In the genomic region with DNA sequence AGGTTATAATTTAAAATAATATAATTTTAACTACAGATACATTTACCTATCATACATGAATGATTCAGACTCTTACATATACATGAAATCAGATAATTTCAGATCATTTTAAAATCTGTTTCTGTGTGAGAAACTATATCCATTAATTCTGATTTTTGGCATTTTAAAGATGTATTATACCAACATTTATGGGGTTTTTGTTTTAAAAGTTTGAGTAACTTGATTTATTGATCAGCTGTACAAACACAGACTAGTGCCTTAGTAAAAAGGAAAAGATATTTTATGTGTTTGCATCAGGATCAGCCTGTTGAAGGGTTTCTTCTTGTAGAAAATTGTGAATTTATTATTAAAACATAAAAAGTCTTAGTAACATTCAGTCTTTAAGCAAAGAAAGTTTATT, we compare ENCODE assay signal across 18 cellular contexts. TPM values are rescaled to one million over a fixed set of nuclear protein-coding genes. Genes with fewer than 3 reads are reported as not detected.
DNase-seq lines count a peak whose midpoint lies in the region; ATAC-seq, FAIRE-seq and TF ChIP-seq lines count a peak whose summit lies in the region.
"Had no signal": no experiment of that assay in that cellular context is flagged by ENCODE, and none has a peak within 500 bp of the region (broad histone marks: within the 10 kb centered on the region; RNA-seq: fewer than 3 reads in every experiment).

No MANE protein-coding gene starts in this region.

- no peaks in the 10 kb centered on the region for H3K27me3 ChIP-seq in DND-41 (ENCODE audit: insufficient read depth, low read length, poor library complexity)
- H3K27me3 ChIP-seq: BE2C had no signal

- H3K4me1 Mint-ChIP-seq in activated naive CD8-positive, alpha-beta T cell treated with anti-CD3 and anti-CD28 coated beads, Interleukin-2, amount 50 U/mL, for 24 hours = peaks cover 2% of the 10 kb centered on the region

- H3K36me3 Mint-ChIP-seq in activated naive CD8-positive, alpha-beta T cell treated with anti-CD3 and anti-CD28 coated beads, Interleukin-2, amount 50 U/mL, for 24 hours (ENCODE audit: low read depth) = peaks cover 17% of the 10 kb centered on the region

- H3K4me1 ChIP-seq in DND-41 (ENCODE audit: insufficient read depth, low read length) = peaks cover 30% of the 10 kb centered on the region
- H3K4me1 ChIP-seq: BE2C had no signal

- no peak overlapping the region for H3K4me2 ChIP-seq in DND-41 (ENCODE audit: insufficient read depth, low read length)

- no peak for TF ChIP-seq CTCF in DND-41 (IDR thresholded peaks at IDR 0.05; ENCODE audit: borderline replicate concordance, extremely low read depth, low read length, poor library complexity, severe bottlenecking)

- peak overlapping the region; percentile 68 for H3K27ac ChIP-seq in DND-41 (ENCODE audit: low read length)
- peak overlapping the region; percentile 45 for H3K27ac ChIP-seq in KOPT-K1 (ENCODE audit: low read depth, low read length, poor library complexity, severe bottlenecking)

- no peak for DNase-seq in DND-41
- no peak for DNase-seq in frontal cortex (ENCODE audit: low spot score in 2 of 2)
- DNase-seq in activated naive CD8-positive, alpha-beta T cell treated with anti-CD3 and anti-CD28 coated beads, Interleukin-2, amount 50 U/mL, for 24 hours = no peak
- DNase-seq in NCI-H187 (lab: John Stamatoyannopoulos, UW) = no peak
- no peak for DNase-seq in T-helper 9 cell
- DNase-seq in globus pallidus (ENCODE audit: low spot score) = no peak
- DNase-seq: ACHN; BE2C; C1 segment of cervical spinal cord; CD4-positive, CD25-positive, alpha-beta regulatory T cell; CD8-positive, alpha-beta memory T cell; COR-L47; GF-D8; GOT3; H7 had no signal

- H3K27ac Mint-ChIP-seq in activated naive CD8-positive, alpha-beta T cell treated with anti-CD3 and anti-CD28 coated beads, Interleukin-2, amount 50 U/mL, for 24 hours = no peak overlapping the region
- H3K27ac Mint-ChIP-seq: CD4-positive, CD25-positive, alpha-beta regulatory T cell; CD8-positive, alpha-beta memory T cell had no signal

- H3K4me3 Mint-ChIP-seq in activated naive CD8-positive, alpha-beta T cell treated with anti-CD3 and anti-CD28 coated beads, Interleukin-2, amount 50 U/mL, for 24 hours = no peak overlapping the region
- H3K4me3 Mint-ChIP-seq: CD4-positive, CD25-positive, alpha-beta regulatory T cell; CD8-positive, alpha-beta memory T cell had no signal

- no peaks in the 10 kb centered on the region for H3K9me3 Mint-ChIP-seq in activated naive CD8-positive, alpha-beta T cell treated with anti-CD3 and anti-CD28 coated beads, Interleukin-2, amount 50 U/mL, for 24 hours
- H3K9me3 Mint-ChIP-seq: CD4-positive, CD25-positive, alpha-beta regulatory T cell; CD8-positive, alpha-beta memory T cell had no signal

- H4K20me1 ChIP-seq in DND-41 (ENCODE audit: insufficient read depth, low read length) = no peaks in the 10 kb centered on the region

- no peaks in the 10 kb centered on the region for H3K27me3 Mint-ChIP-seq in activated naive CD8-positive, alpha-beta T cell treated with anti-CD3 and anti-CD28 coated beads, Interleukin-2, amount 50 U/mL, for 24 hours
- H3K27me3 Mint-ChIP-seq: CD4-positive, CD25-positive, alpha-beta regulatory T cell; CD8-positive, alpha-beta memory T cell had no signal

- H3K9me3 ChIP-seq in DND-41 (ENCODE audit: insufficient read depth, low read length, severe bottlenecking) = no peaks in the 10 kb centered on the region
- no peaks in the 10 kb centered on the region for H3K9me3 ChIP-seq in KOPT-K1 (ENCODE audit: insufficient read depth, low read length, poor library complexity, severe bottlenecking)
- H3K9me3 ChIP-seq: BE2C had no signal

- ATAC-seq in DND-41 (ENCODE audit: insufficient read depth, low read depth) = no peak
- no peak for ATAC-seq in activated naive CD8-positive, alpha-beta T cell treated with anti-CD3 and anti-CD28 coated beads, Interleukin-2, amount 50 U/mL, for 24 hours
- ATAC-seq: HCT116, HepG2 had no signal

- H3K36me3 ChIP-seq in DND-41 (ENCODE audit: insufficient read depth, low read length) (peaks cover 4% of the 10 kb centered on the region; the same call in 1 of the 2 replicates), KOPT-K1 (ENCODE audit: insufficient read depth, low read length) (no peaks in the 10 kb centered on the region)
- H3K36me3 ChIP-seq: BE2C had no signal

- no peak overlapping the region for H3K9ac ChIP-seq in DND-41 (ENCODE audit: low read depth, low read length)

- peak; percentile 56 for FAIRE-seq in frontal cortex (lab: Jason Lieb, UNC)
- FAIRE-seq: HepG2 had no signal

- H2AFZ ChIP-seq in DND-41 (ENCODE audit: low read depth, low read length) = no peak overlapping the region

- no peaks in the 10 kb centered on the region for H3K79me2 ChIP-seq in DND-41 (ENCODE audit: insufficient read depth, low read length)

- H3K4me3 ChIP-seq in DND-41 (ENCODE audit: low read depth in 1 of 2, low read length in 2 of 2) = no peak overlapping the region

RNA-seq across cellular contexts. Expression of gene KIAA1328, which starts 59.9 kb away (rescaled TPM):
- total RNA-seq in frontal cortex = 20.4 TPM

RNA-seq across cellular contexts. Expression of gene TPGS2, which starts 60.0 kb away (rescaled TPM):
- total RNA-seq in frontal cortex = 93.8 TPM
